In the genomic region with DNA sequence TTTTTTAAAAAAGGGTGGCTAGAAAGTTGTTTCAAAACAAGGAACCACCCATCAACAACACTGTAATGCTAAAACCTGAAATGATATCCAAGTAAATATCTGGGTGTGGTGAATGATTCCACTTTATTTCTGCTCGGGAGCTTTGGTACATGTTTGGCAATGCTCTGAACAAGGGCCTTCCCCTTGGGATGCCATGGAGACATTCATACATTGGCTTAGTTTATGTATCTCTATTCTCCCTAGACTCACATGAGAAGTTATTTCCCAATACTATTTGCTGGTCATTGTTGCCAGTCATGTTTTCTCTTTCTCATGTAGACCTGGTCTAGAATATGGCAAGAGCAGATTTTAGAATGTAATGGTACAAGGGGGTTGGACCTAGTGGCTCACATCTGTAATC, we compare ENCODE assay signal across 17 cellular contexts. TPM values are rescaled to one million over a fixed set of nuclear protein-coding genes. Genes with fewer than 3 reads are reported as not detected.
DNase-seq lines count a peak whose midpoint lies in the region; ATAC-seq and TF ChIP-seq lines count a peak whose summit lies in the region.
"Had no signal": no experiment of that assay in that cellular context is flagged by ENCODE, and none has a peak within 500 bp of the region (broad histone marks: within the 10 kb centered on the region; RNA-seq: fewer than 3 reads in every experiment).

No MANE protein-coding gene starts in this region.

- no peaks in the 10 kb centered on the region for H3K36me3 ChIP-seq in adipocyte (ENCODE audit: control insufficient read depth, insufficient read depth, low read length, severe bottlenecking)
- no peaks in the 10 kb centered on the region for H3K36me3 ChIP-seq in osteoblast (ENCODE audit: insufficient read depth, low read length)
- H3K36me3 ChIP-seq in upper lobe of right lung = no peaks in the 10 kb centered on the region
- no peaks in the 10 kb centered on the region for H3K36me3 ChIP-seq in mesendoderm (ENCODE audit: control insufficient read depth, insufficient read depth, low read length)
- H3K36me3 ChIP-seq: BLaER1, HAP-1 had no signal

- no peak overlapping the region for H2BK120ac ChIP-seq in mesendoderm (ENCODE audit: low read depth, low read length)

- H3K9me3 Mint-ChIP-seq in chondrocyte (ENCODE audit: low read depth) = peaks cover 14% of the 10 kb centered on the region

- H3K27ac ChIP-seq in osteoblast (ENCODE audit: low read depth, low read length) (peak overlapping the region; percentile 20), upper lobe of right lung (no peak overlapping the region), mesendoderm (ENCODE audit: low read depth, low read length) (no peak overlapping the region)
- H3K27ac ChIP-seq: BLaER1, HL-60 had no signal

- no peak overlapping the region for H4K8ac ChIP-seq in mesendoderm (ENCODE audit: low read depth, low read length)

- H2BK15ac ChIP-seq in mesendoderm (replicated peaks; ENCODE audit: low read depth) = no peak overlapping the region

- H3K9ac ChIP-seq in adipocyte (ENCODE audit: low read length) (no peak overlapping the region), mesendoderm (ENCODE audit: low read length) (no peak overlapping the region)
- H3K9ac ChIP-seq: BLaER1 had no signal

- H3K79me1 ChIP-seq in mesendoderm (ENCODE audit: low read length) = no peaks in the 10 kb centered on the region

- WGBS in mesendoderm (ENCODE audit: extremely low coverage, insufficient coverage, low lambda C conversion rate) = no CpG with 5 or more reads among the region's 1 CpG

- no peak overlapping the region for H3K27ac Mint-ChIP-seq in chondrocyte (ENCODE audit: unreplicated experiment)

- H2BK5ac ChIP-seq in mesendoderm (ENCODE audit: low read length) = no peak overlapping the region

- H3K27me3 Mint-ChIP-seq in chondrocyte (ENCODE audit: low read depth) = no peaks in the 10 kb centered on the region

- no peak overlapping the region for H3K4ac ChIP-seq in mesendoderm (ENCODE audit: low read depth, low read length)

- no peak overlapping the region for H3K18ac ChIP-seq in mesendoderm (ENCODE audit: low read length)

- H3K4me3 Mint-ChIP-seq in chondrocyte (ENCODE audit: unreplicated experiment) = no peak overlapping the region
- H3K4me3 Mint-ChIP-seq: CD8-positive, alpha-beta memory T cell had no signal

- H3K56ac ChIP-seq in mesendoderm (ENCODE audit: low read length) = no peak overlapping the region

- H3K79me2 ChIP-seq in osteoblast (ENCODE audit: insufficient read depth, low read length) = no peaks in the 10 kb centered on the region
- H3K79me2 ChIP-seq in mesendoderm (ENCODE audit: control insufficient read depth, insufficient read depth, low read length) = no peaks in the 10 kb centered on the region

- H3K9me3 ChIP-seq in adipocyte (ENCODE audit: control insufficient read depth, low read length) (peaks cover 4% of the 10 kb centered on the region), osteoblast (ENCODE audit: low read depth, low read length) (peaks cover 3% of the 10 kb centered on the region), upper lobe of right lung (no peaks in the 10 kb centered on the region)
- H3K9me3 ChIP-seq: Caco-2, HAP-1 had no signal

- peak overlapping the region; percentile 44 for H3K4me3 ChIP-seq in adipocyte (ENCODE audit: low read length)
- no peak overlapping the region for H3K4me3 ChIP-seq in fibroblast of mammary gland (ENCODE audit: control insufficient read depth, low read depth, low read length)
- no peak overlapping the region for H3K4me3 ChIP-seq in osteoblast (ENCODE audit: insufficient read depth, low read length)
- H3K4me3 ChIP-seq in upper lobe of right lung = no peak overlapping the region
- no peak overlapping the region for H3K4me3 ChIP-seq in mesendoderm (ENCODE audit: low read length)
- H3K4me3 ChIP-seq: BLaER1, HAP-1 had no signal

- no peak overlapping the region for H3K23ac ChIP-seq in mesendoderm (ENCODE audit: low read length)

- ATAC-seq in upper lobe of right lung = peak; percentile 42
- no peak for ATAC-seq in GM18858 (IDR thresholded peaks at IDR 0.05; ENCODE audit: unreplicated experiment)
- ATAC-seq in GM21390 (IDR thresholded peaks at IDR 0.05; ENCODE audit: unreplicated experiment) = no peak

- H3K36me3 Mint-ChIP-seq in chondrocyte (ENCODE audit: low read depth) = no peaks in the 10 kb centered on the region

- H3K4me1 ChIP-seq in adipocyte (ENCODE audit: control insufficient read depth, insufficient read depth, low read length) = peaks cover 16% of the 10 kb centered on the region
- peaks cover 13% of the 10 kb centered on the region for H3K4me1 ChIP-seq in osteoblast (ENCODE audit: insufficient read depth, low read length)
- no peaks in the 10 kb centered on the region for H3K4me1 ChIP-seq in upper lobe of right lung
- H3K4me1 ChIP-seq in mesendoderm (ENCODE audit: control insufficient read depth, low read depth, low read length) = peaks cover 13% of the 10 kb centered on the region
- H3K4me1 ChIP-seq: BLaER1, HAP-1 had no signal

- intact Hi-C loops in upper lobe of right lung (cut with DNase I) = no loop called here

- H3K4me2 ChIP-seq in osteoblast (ENCODE audit: insufficient read depth, low read length) (no peak overlapping the region), mesendoderm (ENCODE audit: low read length) (no peak overlapping the region)
- H3K4me2 ChIP-seq: BLaER1 had no signal

- H3K4me1 Mint-ChIP-seq in chondrocyte (ENCODE audit: low read depth) = no peaks in the 10 kb centered on the region

- H3K27me3 ChIP-seq in adipocyte (replicated peaks; ENCODE audit: control insufficient read depth, insufficient read depth, low read length) = no peaks in the 10 kb centered on the region
- H3K27me3 ChIP-seq in osteoblast (ENCODE audit: insufficient read depth, low read length) = no peaks in the 10 kb centered on the region
- no peaks in the 10 kb centered on the region for H3K27me3 ChIP-seq in upper lobe of right lung
- H3K27me3 ChIP-seq in mesendoderm (ENCODE audit: insufficient read depth, low read length, poor library complexity) = no peaks in the 10 kb centered on the region
- H3K27me3 ChIP-seq: BLaER1 had no signal

- TF ChIP-seq CTCF in fibroblast of mammary gland (conservative IDR thresholded peaks at IDR 0.05; ENCODE audit: control insufficient read depth, insufficient read depth, low read depth, low read length) (no peak), osteoblast (IDR thresholded peaks at IDR 0.05; ENCODE audit: extremely low read depth, low read depth, low read length) (no peak), upper lobe of right lung (IDR thresholded peaks at IDR 0.05) (no peak), chondrocyte (IDR thresholded peaks at IDR 0.05) (no peak)

- no peak overlapping the region for H4K5ac ChIP-seq in mesendoderm (ENCODE audit: low read length)

- H2AFZ ChIP-seq in osteoblast (ENCODE audit: low read length) = no peak overlapping the region

- no peaks in the 10 kb centered on the region for H4K20me1 ChIP-seq in osteoblast (ENCODE audit: insufficient read depth, low read length)
- H4K20me1 ChIP-seq: BLaER1 had no signal

- H2AK5ac ChIP-seq in mesendoderm (ENCODE audit: low read length) = no peak overlapping the region

- no peak for DNase-seq in adipocyte (ENCODE audit: low read depth)
- peak; percentile 40 for DNase-seq in fibroblast of mammary gland (ENCODE audit: low read depth)
- no peak for DNase-seq in osteoblast (ENCODE audit: insufficient read length, low spot score, missing footprints)
- no peak for DNase-seq in upper lobe of right lung
- no peak for DNase-seq in chondrocyte (ENCODE audit: low spot score)
- DNase-seq in mesendoderm = no peak
- DNase-seq: AML-193; Caco-2; CD8-positive, alpha-beta memory T cell; DND-41; GDM1 had no signal

RNA-seq across cellular contexts. Expression of gene ADTRP, which starts 22.9 kb away (rescaled TPM):
- total RNA-seq in osteoblast = 0.72 and 1.2 TPM in 2 replicates
- total RNA-seq in upper lobe of right lung = 21.0 TPM
- 0.35 to 1.3 TPM (median 0.77 TPM) in 3 replicates for total RNA-seq in chondrocyte
- polyA plus RNA-seq in mesendoderm (2013, experiment 1 of 2) = 0.41 TPM
- 0.36 TPM for polyA plus RNA-seq in mesendoderm (2013, experiment 2 of 2)
- total RNA-seq: A673 had no signal
- polyA plus RNA-seq: CD8-positive, alpha-beta memory T cell had no signal
